Comparison of ENCODE assay signal across 19 cellular contexts in the genomic region with DNA sequence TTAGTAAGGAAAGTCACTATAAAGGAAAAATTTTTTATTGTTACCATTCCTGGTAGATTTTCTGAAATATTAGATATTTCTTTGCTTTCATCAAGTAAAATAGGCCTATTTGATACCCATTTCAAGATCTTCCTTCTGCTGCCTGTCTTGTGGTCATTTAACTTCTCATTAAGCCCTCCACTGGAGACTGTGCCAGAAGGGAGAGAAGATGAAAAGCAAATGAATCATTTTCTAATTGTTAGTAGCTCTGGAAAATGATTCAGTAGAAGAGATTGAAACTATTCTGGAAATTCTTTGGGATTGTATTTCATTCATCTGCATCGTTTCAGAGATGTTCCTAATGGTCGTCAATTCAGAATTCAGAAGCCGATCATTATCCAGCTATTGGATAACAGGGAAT. TPM values are rescaled to one million over a fixed set of nuclear protein-coding genes. Genes with fewer than 3 reads are reported as not detected.
DNase-seq lines count a peak whose midpoint lies in the region; ATAC-seq and TF ChIP-seq lines count a peak whose summit lies in the region.
"Had no signal": no experiment of that assay in that cellular context is flagged by ENCODE, and none has a peak within 500 bp of the region (broad histone marks: within the 10 kb centered on the region; RNA-seq: fewer than 3 reads in every experiment).

No MANE protein-coding gene starts in this region.

- H3K9me3 ChIP-seq in skeletal muscle satellite cell (replicated peaks; ENCODE audit: low read length) = no peaks in the 10 kb centered on the region
- H3K9me3 ChIP-seq: adrenal gland, BLaER1, gastrocnemius medialis, lower lobe of right lung, suprapubic skin had no signal

- H3K27ac Mint-ChIP-seq in glutamatergic neuron (ENCODE audit: unreplicated experiment) = peak overlapping the region; percentile 33
- H3K27ac Mint-ChIP-seq: activated T-helper 2 cell treated with anti-CD3 and anti-CD28 coated beads, Interferon-gamma antibody, Interleukin-2, Interleukin-4, amounts not matched to agents 10 μg/mL and 5 μg/mL and 100 μg/mL, durations not matched to agents 14 hours and 24 hours and 36 hours; naive thymus-derived CD8-positive, alpha-beta T cell; T-cell had no signal

- no peaks in the 10 kb centered on the region for H3K36me3 ChIP-seq in skeletal muscle satellite cell (ENCODE audit: insufficient read depth, low read length)
- H3K36me3 ChIP-seq: adrenal gland, gastrocnemius medialis, suprapubic skin had no signal

- H3K4me3 Mint-ChIP-seq in glutamatergic neuron (ENCODE audit: unreplicated experiment) = peak overlapping the region; percentile 31
- H3K4me3 Mint-ChIP-seq: central memory CD8-positive, alpha-beta T cell had no signal

- DNase-seq in GM03348 (ENCODE audit: low spot score) (peak; percentile 16), RPMI7951 (ENCODE audit: low read depth) (peak; percentile 42), glutamatergic neuron (no peak), RPMI8226 (no peak)
- no peak for DNase-seq in activated CD8-positive, alpha-beta memory T cell treated with anti-CD3 and anti-CD28 coated beads for 24 hours
- DNase-seq: adrenal gland; DMS53; gastrocnemius medialis; lower lobe of right lung; naive thymus-derived CD8-positive, alpha-beta T cell; retina; T-cell had no signal

- TF ChIP-seq CTCF in glutamatergic neuron (IDR thresholded peaks at IDR 0.05; ENCODE audit: partially characterized antibody, unreplicated experiment) = no peak

- peaks cover 8% of the 10 kb centered on the region for H3K9me3 Mint-ChIP-seq in glutamatergic neuron (ENCODE audit: unreplicated experiment)
- H3K9me3 Mint-ChIP-seq: activated T-helper 2 cell treated with anti-CD3 and anti-CD28 coated beads, Interferon-gamma antibody, Interleukin-2, Interleukin-4, amounts not matched to agents 10 μg/mL and 5 μg/mL and 100 μg/mL, durations not matched to agents 14 hours and 24 hours and 36 hours; central memory CD8-positive, alpha-beta T cell; naive thymus-derived CD8-positive, alpha-beta T cell; T-cell had no signal

- no peak overlapping the region for H3K4me3 ChIP-seq in skeletal muscle satellite cell (ENCODE audit: low read length)
- H3K4me3 ChIP-seq: adrenal gland, BLaER1, lower lobe of right lung, suprapubic skin had no signal

- H3K4me2 ChIP-seq in skeletal muscle satellite cell (ENCODE audit: low read length) = peak overlapping the region; percentile 19

- peaks cover 4% of the 10 kb centered on the region for H3K27me3 Mint-ChIP-seq in glutamatergic neuron (ENCODE audit: unreplicated experiment)
- H3K27me3 Mint-ChIP-seq: central memory CD8-positive, alpha-beta T cell; naive thymus-derived CD8-positive, alpha-beta T cell; T-cell had no signal

- no peaks in the 10 kb centered on the region for H3K27me3 ChIP-seq in skeletal muscle satellite cell (ENCODE audit: control insufficient read depth, insufficient read depth, low read length)
- H3K27me3 ChIP-seq: adrenal gland, BLaER1, gastrocnemius medialis, suprapubic skin had no signal

- H3K4me1 ChIP-seq in skeletal muscle satellite cell (ENCODE audit: control insufficient read depth, insufficient read depth, low read length) = peaks cover 42% of the 10 kb centered on the region

- no peak for ATAC-seq in GM18502 (IDR thresholded peaks at IDR 0.05; ENCODE audit: poor library complexity, unreplicated experiment)
- ATAC-seq: gastrocnemius medialis; lower lobe of right lung; naive thymus-derived CD8-positive, alpha-beta T cell; T-cell had no signal

- peaks cover 48% of the 10 kb centered on the region for H3K4me1 Mint-ChIP-seq in glutamatergic neuron (ENCODE audit: low read depth, unreplicated experiment)

- no peak overlapping the region for H3K9ac ChIP-seq in skeletal muscle satellite cell (ENCODE audit: low read depth, low read length)
- H3K9ac ChIP-seq: BLaER1 had no signal

- no peaks in the 10 kb centered on the region for H3K36me3 Mint-ChIP-seq in glutamatergic neuron (ENCODE audit: unreplicated experiment)

RNA-seq across cellular contexts. Expression of a gene that starts 3.2 kb away (rescaled TPM):
- total RNA-seq in RPMI7951 (2014; rRNA removed; shearing (Covaris generic)) = 17.2 and 20.8 TPM in 2 replicates
- total RNA-seq in glutamatergic neuron (ENCODE audit: unreplicated experiment) = 21.1 TPM
- total RNA-seq in skeletal muscle satellite cell (2012; rRNA removed) = 6.3 and 6.8 TPM in 2 replicates

RNA-seq across cellular contexts. Expression of a gene that starts 41.9 kb away (rescaled TPM):
- total RNA-seq in RPMI7951 (2014; rRNA removed; shearing (Covaris generic)) = 5.3 and 8.1 TPM in 2 replicates
- 0.59 TPM for total RNA-seq in glutamatergic neuron (ENCODE audit: unreplicated experiment)
- 13.8 and 15.7 TPM in 2 replicates for total RNA-seq in skeletal muscle satellite cell (2012; rRNA removed)
- total RNA-seq: activated CD8-positive, alpha-beta memory T cell treated with anti-CD3 and anti-CD28 coated beads for 36 hours; activated T-helper 2 cell treated with anti-CD3 and anti-CD28 coated beads, Interferon-gamma antibody, Interleukin-2, Interleukin-4, amounts not matched to agents 10 μg/mL and 5 μg/mL and 100 μg/mL, durations not matched to agents 14 hours and 24 hours and 36 hours; naive thymus-derived CD8-positive, alpha-beta T cell had no signal

Comparison
In these comparisons a context has a peak if more than half of its experiments do, and no peak if none do; other contexts are left out.
1. DNase-seq: peak in GM03348 (single experiment) and RPMI7951 (single experiment); none in glutamatergic neuron (single experiment), RPMI8226 (single experiment) and activated CD8-positive, alpha-beta memory T cell treated with anti-CD3 and anti-CD28 coated beads for 24 hours (single experiment).